In the genomic region with DNA sequence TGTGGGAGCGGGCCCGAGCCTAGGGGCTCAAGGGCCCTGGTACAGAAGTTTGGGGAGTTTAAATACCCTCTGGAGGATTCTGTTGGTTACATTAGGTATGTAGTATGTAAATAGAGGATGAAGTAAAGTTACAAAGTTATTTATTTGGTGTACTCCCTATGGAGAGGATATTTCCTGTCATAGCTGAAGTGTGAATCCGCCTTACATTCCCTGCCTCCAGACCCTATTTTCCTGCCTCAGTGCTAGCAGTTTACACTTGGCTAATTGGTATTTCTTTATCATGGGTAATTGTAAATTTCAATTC, we compare ENCODE assay signal across 22 cellular contexts.
DNase-seq lines count a peak whose midpoint lies in the region; ATAC-seq and TF ChIP-seq lines count a peak whose summit lies in the region.
"Had no signal": no experiment of that assay in that cellular context is flagged by ENCODE, and none has a peak within 500 bp of the region (broad histone marks: within the 10 kb centered on the region; RNA-seq: fewer than 3 reads in every experiment).

No MANE protein-coding gene starts in this region.

- no peak overlapping the region for H2AFZ ChIP-seq in MM.1S (ENCODE audit: low read length)

- no peaks in the 10 kb centered on the region for H3K79me2 ChIP-seq in MM.1S (ENCODE audit: low read length)

- H3K9me2 ChIP-seq in MM.1S (replicated peaks; ENCODE audit: insufficient read depth, low read length): no peaks in the 10 kb centered on the region

- no peaks in the 10 kb centered on the region for H3K9me3 ChIP-seq in SJSA1 (replicated peaks)
- no peaks in the 10 kb centered on the region for H3K9me3 ChIP-seq in ovary
- no peaks in the 10 kb centered on the region for H3K9me3 ChIP-seq in MM.1S (replicated peaks; ENCODE audit: insufficient read depth, low read length)
- no peaks in the 10 kb centered on the region for H3K9me3 ChIP-seq in psoas muscle

- H3K36me3 Mint-ChIP-seq in chondrocyte (ENCODE audit: low read depth): peaks cover 4% of the 10 kb centered on the region
- H3K36me3 Mint-ChIP-seq: activated naive CD4-positive, alpha-beta T cell treated with anti-CD3 and anti-CD28 coated beads, Interleukin-2, amount 50 U/mL, for 24 hours; naive thymus-derived CD8-positive, alpha-beta T cell had no signal

- no peaks in the 10 kb centered on the region for H4K20me1 ChIP-seq in MM.1S (ENCODE audit: insufficient read depth, low read length)

- H3K4me1 ChIP-seq in SJSA1 (replicated peaks) (no peaks in the 10 kb centered on the region), ovary (ENCODE audit: insufficient read depth) (no peaks in the 10 kb centered on the region), MM.1S (ENCODE audit: low read length) (no peaks in the 10 kb centered on the region), psoas muscle (peaks cover 3% of the 10 kb centered on the region)

- H3K27ac Mint-ChIP-seq in chondrocyte (ENCODE audit: unreplicated experiment): no peak overlapping the region
- H3K27ac Mint-ChIP-seq: activated CD8-positive, alpha-beta T cell treated with anti-CD3 and anti-CD28 coated beads, Interleukin-2, amount 10 ng/mL, durations not matched to agents 7 days and 5 days; activated naive CD4-positive, alpha-beta T cell treated with anti-CD3 and anti-CD28 coated beads, Interleukin-2, amount 50 U/mL, for 24 hours; naive thymus-derived CD8-positive, alpha-beta T cell; T-helper 2 cell treated with Interferon-gamma antibody and Interleukin-4, amounts not matched to agents 5 μg/mL and 100 μg/mL, for 36 hours had no signal

- no peak overlapping the region for H3K4me3 Mint-ChIP-seq in chondrocyte (ENCODE audit: unreplicated experiment)
- H3K4me3 Mint-ChIP-seq: activated CD8-positive, alpha-beta T cell treated with anti-CD3 and anti-CD28 coated beads, Interleukin-2, amount 10 ng/mL, durations not matched to agents 7 days and 5 days; activated naive CD4-positive, alpha-beta T cell treated with anti-CD3 and anti-CD28 coated beads, Interleukin-2, amount 50 U/mL, for 24 hours; naive thymus-derived CD8-positive, alpha-beta T cell; T-helper 2 cell treated with Interferon-gamma antibody and Interleukin-4, amounts not matched to agents 5 μg/mL and 100 μg/mL, for 36 hours had no signal

- H3K27ac ChIP-seq in SJSA1: peak overlapping the region; percentile 5; the same call in 1 of the 2 replicates
- H3K27ac ChIP-seq in ovary: no peak overlapping the region
- no peak overlapping the region for H3K27ac ChIP-seq in MM.1S (ENCODE audit: low read length)
- H3K27ac ChIP-seq in psoas muscle: no peak overlapping the region
- H3K27ac ChIP-seq: epithelial cell of prostate had no signal

- TF ChIP-seq EP300 in ovary (IDR thresholded peaks at IDR 0.05): no peak

- TF ChIP-seq CTCF in AG10803 (conservative IDR thresholded peaks at IDR 0.05; ENCODE audit: low read length) (no peak), epithelial cell of esophagus (IDR thresholded peaks at IDR 0.05; ENCODE audit: insufficient read depth, low read depth, low read length, missing control alignments) (no peak), ovary (IDR thresholded peaks at IDR 0.05) (no peak), MM.1S (IDR thresholded peaks at IDR 0.05; ENCODE audit: low read length) (no peak), psoas muscle (IDR thresholded peaks at IDR 0.05) (no peak), chondrocyte (IDR thresholded peaks at IDR 0.05) (no peak)

- H3K27me3 ChIP-seq in SJSA1 (replicated peaks) (no peaks in the 10 kb centered on the region), ovary (no peaks in the 10 kb centered on the region), MM.1S (replicated peaks; ENCODE audit: insufficient read depth, low read length) (no peaks in the 10 kb centered on the region), psoas muscle (ENCODE audit: insufficient read depth in 3 of 3, low read length in 2 of 3) (no peaks in the 10 kb centered on the region)

- H3K4me2 ChIP-seq in MM.1S (ENCODE audit: low read depth, low read length): no peak overlapping the region

- no peak for ATAC-seq in psoas muscle
- ATAC-seq: activated CD8-positive, alpha-beta T cell treated with anti-CD3 and anti-CD28 coated beads, Interleukin-2, amount 10 ng/mL, durations not matched to agents 7 days and 5 days; naive thymus-derived CD8-positive, alpha-beta T cell; PC-3 had no signal

- intact Hi-C loops in ovary (cut with DNase I): no loop called here
- intact Hi-C loops in psoas muscle (cut with DNase I): no loop called here

- DNase-seq in AG10803 (ENCODE audit: low read depth) (no peak), SJSA1 (ENCODE audit: low read depth in 1 of 2, low spot score in 2 of 2) (peak in 1 of 2 experiments; percentile 31), epithelial cell of esophagus (ENCODE audit: low read depth) (no peak), ovary (no peak), MM.1S (no peak), psoas muscle (no peak), chondrocyte (ENCODE audit: low spot score) (no peak), SIG-M5 treated with dmso at 0.1 percent for 504 hours (lab: John Stamatoyannopoulos, UW; ENCODE audit: unreplicated experiment) (no peak)
- DNase-seq: activated CD8-positive, alpha-beta T cell treated with anti-CD3 and anti-CD28 coated beads, Interleukin-2, amount 10 ng/mL, durations not matched to agents 7 days and 5 days; activated T-cell treated with anti-CD3 and anti-CD28 coated beads, Interleukin-2, amount 50 U/mL, for 48 hours; AML-193; cortex of kidney; GOT3; kidney glomerular epithelial cell; naive thymus-derived CD8-positive, alpha-beta T cell; NCI-H1436 treated with DMSO at 0.1 percent for 48 hours; NCI-H2171 treated with DMSO at 0.1 percent for 48 hours; PC-3; SIG-M5 had no signal

- H3K4me3 ChIP-seq in AG10803 (ENCODE audit: low read length) (peak overlapping the region; percentile 43), SJSA1 (peak overlapping the region; percentile 17), epithelial cell of esophagus (ENCODE audit: low read length) (peak overlapping the region; percentile 3), ovary (peak overlapping the region; percentile 6), MM.1S (ENCODE audit: low read length) (no peak overlapping the region), psoas muscle (no peak overlapping the region)

- no peak overlapping the region for H3K9ac ChIP-seq in MM.1S (ENCODE audit: low read length)

- H3K4me1 Mint-ChIP-seq in chondrocyte (ENCODE audit: low read depth): peaks cover 7% of the 10 kb centered on the region
- H3K4me1 Mint-ChIP-seq: activated naive CD4-positive, alpha-beta T cell treated with anti-CD3 and anti-CD28 coated beads, Interleukin-2, amount 50 U/mL, for 24 hours; naive thymus-derived CD8-positive, alpha-beta T cell had no signal

- 61 to 68% (median 63%) methylated on average over 3 of the region's 3 CpGs for WGBS in ovary, 3 donors
- WGBS in psoas muscle, 3 donors: 68 to 73% (median 72%) methylated on average over 3 of the region's 3 CpGs

- H3F3A ChIP-seq in MM.1S (ENCODE audit: insufficient read depth, low read length): no peaks in the 10 kb centered on the region

- H3K27me3 Mint-ChIP-seq in chondrocyte (ENCODE audit: low read depth): peaks cover 11% of the 10 kb centered on the region

- TF ChIP-seq POLR2A in ovary (IDR thresholded peaks at IDR 0.05): no peak

- H3K36me3 ChIP-seq in SJSA1 (no peaks in the 10 kb centered on the region), ovary (no peaks in the 10 kb centered on the region), MM.1S (replicated peaks; ENCODE audit: insufficient read depth, low read length) (no peaks in the 10 kb centered on the region), psoas muscle (ENCODE audit: insufficient read depth in 1 of 2, low read depth in 1 of 2) (no peaks in the 10 kb centered on the region)

- H3K9me3 Mint-ChIP-seq in chondrocyte (ENCODE audit: low read depth): peaks cover 13% of the 10 kb centered on the region
- H3K9me3 Mint-ChIP-seq: activated naive CD4-positive, alpha-beta T cell treated with anti-CD3 and anti-CD28 coated beads, Interleukin-2, amount 50 U/mL, for 24 hours; T-helper 2 cell treated with Interferon-gamma antibody and Interleukin-4, amounts not matched to agents 5 μg/mL and 100 μg/mL, for 36 hours had no signal

Comparison
In these comparisons a context has a peak if more than half of its experiments do, and no peak if none do; other contexts are left out.
1. H3K4me3 ChIP-seq: peak in AG10803 (single experiment), SJSA1 (single experiment), epithelial cell of esophagus (single experiment) and ovary (single experiment); none in MM.1S (single experiment) and psoas muscle (single experiment).